In genomic region chr15:73927476-73928240, GRCh38 we compare ENCODE assay signal across 8 cellular contexts. TPM values are rescaled to one million over a fixed set of nuclear protein-coding genes. Genes with fewer than 3 reads are reported as not detected.
DNase-seq lines count a peak whose midpoint lies in the region; ATAC-seq and TF ChIP-seq lines count a peak whose summit lies in the region.

No MANE protein-coding gene starts in this region.

- H3K4me2 ChIP-seq in neuronal stem cell (ENCODE audit: insufficient read depth, low read length, poor library complexity, severe bottlenecking) = peak overlapping the region; percentile 94

- peak overlapping the region; percentile 53 for H2BK120ac ChIP-seq in neuronal stem cell (ENCODE audit: low read depth, low read length)

- TF ChIP-seq EP300 in suprapubic skin (IDR thresholded peaks at IDR 0.05) = no peak

- peak overlapping the region; percentile 93 for H3K9ac ChIP-seq in neuronal stem cell (ENCODE audit: low read depth, low read length, poor library complexity)

- H3K23ac ChIP-seq in neuronal stem cell (ENCODE audit: low read depth, low read length, poor library complexity) = peak overlapping the region; percentile 86

- H3K27ac ChIP-seq in neuronal stem cell (replicated peaks; ENCODE audit: low read length) (no peak overlapping the region), suprapubic skin (peak overlapping the region; percentile 76)

- H2BK5ac ChIP-seq in neuronal stem cell (ENCODE audit: low read length) = no peak overlapping the region

- H3K27me3 ChIP-seq in neuronal stem cell (ENCODE audit: control insufficient read depth in 3 of 3, insufficient read depth in 3 of 3, low read depth in 1 of 3, low read length in 3 of 3) (peaks cover 0 to 12% (median 2%) of the 10 kb centered on the region in 3 experiments), suprapubic skin (peaks cover 6% of the 10 kb centered on the region)

- DNase-seq in NCI-H82 (lab: John Stamatoyannopoulos, UW) (peak; percentile 77), NCI-H82 treated with DMSO at 0.1 percent for 48 hours (lab: John Stamatoyannopoulos, UW; ENCODE audit: unreplicated experiment) (no peak), NCI-H774 (lab: John Stamatoyannopoulos, UW) (peak; percentile 53), fibroblast of peridontal ligament (ENCODE audit: extremely low read depth) (peak; percentile 33), neuronal stem cell (ENCODE audit: low spot score) (no peak), suprapubic skin (ENCODE audit: low spot score in 2 of 2) (no peak)
- DNase-seq in activated T-cell treated with anti-CD3 and anti-CD28 coated beads, Interleukin-2, amount 50 U/mL, for 48 hours = peak; percentile 81 to 89

- WGBS in neuronal stem cell (ENCODE audit: extremely low coverage in 2 of 2, insufficient read length in 2 of 2, insufficient replicate concordance in 1 of 2), 2 donors = no CpG with 5 or more reads among the region's 78 CpGs
- 0% methylated on average over 5 of the region's 78 CpGs for WGBS in suprapubic skin

- no peaks in the 10 kb centered on the region for H3K9me3 ChIP-seq in neuronal stem cell (replicated peaks in 1 of 2; ENCODE audit: control insufficient read depth in 2 of 2, insufficient read depth in 1 of 2, low read depth in 1 of 2, low read length in 2 of 2)
- H3K9me3 ChIP-seq in suprapubic skin = no peaks in the 10 kb centered on the region

- peaks cover 6% of the 10 kb centered on the region for H3K79me1 ChIP-seq in neuronal stem cell (ENCODE audit: low read depth, low read length)

- H3K4me3 ChIP-seq in neuronal stem cell (ENCODE audit: low read length in 2 of 2) (peak overlapping the region; percentile 82 to 86), suprapubic skin (peak overlapping the region; percentile 61)

- H4K8ac ChIP-seq in neuronal stem cell (ENCODE audit: low read depth, low read length) = no peak overlapping the region

- no peak for ATAC-seq in GM19023 (IDR thresholded peaks at IDR 0.05; ENCODE audit: unreplicated experiment)

- H2BK12ac ChIP-seq in neuronal stem cell (ENCODE audit: low read length) = no peak overlapping the region

- H2AFZ ChIP-seq in neuronal stem cell (ENCODE audit: low read length) = peak overlapping the region; percentile 97

- H3K14ac ChIP-seq in neuronal stem cell (ENCODE audit: low read length) = peak overlapping the region; percentile 97

- peak overlapping the region; percentile 52 for H2AK5ac ChIP-seq in neuronal stem cell (ENCODE audit: low read depth, low read length)

- no peaks in the 10 kb centered on the region for H3K36me3 ChIP-seq in neuronal stem cell (replicated peaks in 1 of 2; ENCODE audit: control insufficient read depth in 2 of 2, insufficient read depth in 2 of 2, low read length in 2 of 2)
- no peaks in the 10 kb centered on the region for H3K36me3 ChIP-seq in suprapubic skin

- TF ChIP-seq CTCF in suprapubic skin (IDR thresholded peaks at IDR 0.05) = peak; percentile 1 to 48

- peak overlapping the region; percentile 94 for H2BK15ac ChIP-seq in neuronal stem cell (ENCODE audit: low read length)

- peaks cover 41 to 42% of the 10 kb centered on the region in 2 donors for H3K4me1 ChIP-seq in neuronal stem cell (ENCODE audit: control insufficient read depth in 2 of 2, insufficient read depth in 1 of 2, low read depth in 1 of 2, low read length in 2 of 2)
- H3K4me1 ChIP-seq in suprapubic skin = peaks cover 90% of the 10 kb centered on the region

- no peak overlapping the region for H4K91ac ChIP-seq in neuronal stem cell (ENCODE audit: low read depth, low read length, poor library complexity)

- H3K18ac ChIP-seq in neuronal stem cell (ENCODE audit: low read length) = peak overlapping the region; percentile 99

- H3K4ac ChIP-seq in neuronal stem cell (ENCODE audit: low read length) = no peak overlapping the region

- TF ChIP-seq POLR2A in suprapubic skin (IDR thresholded peaks at IDR 0.05) = no peak

RNA-seq across cellular contexts. Expression of gene LOXL1, which starts 1.4 kb away (rescaled TPM):
- polyA plus RNA-seq in neuronal stem cell (2013, experiment 1 of 2) = 67.0 TPM
- 68.3 TPM for polyA plus RNA-seq in neuronal stem cell (2013, experiment 2 of 2)
- 10 to 100 TPM in 1 of 4 donors, 1 to 10 TPM in 3; 4.3 to 12.1 (median 7.3) TPM for total RNA-seq in suprapubic skin

RNA-seq across cellular contexts. Expression of gene TBC1D21, which starts 54.3 kb away (rescaled TPM):
- not detected for polyA plus RNA-seq in neuronal stem cell (2013, experiment 1 of 2)
- not detected for polyA plus RNA-seq in neuronal stem cell (2013, experiment 2 of 2)
- total RNA-seq in suprapubic skin = not detected

Comparison
In these comparisons a context has a peak if more than half of its experiments do, and no peak if none do; other contexts are left out.
1. DNase-seq: peak in NCI-H82 (single experiment), NCI-H774 (single experiment), activated T-cell treated with anti-CD3 and anti-CD28 coated beads, Interleukin-2, amount 50 U/mL, for 48 hours (2 of 2) and fibroblast of peridontal ligament (single experiment); none in NCI-H82 treated with DMSO at 0.1 percent for 48 hours (single experiment), neuronal stem cell (single experiment) and suprapubic skin (0 of 2).